ENCODE assay signal across 24 cellular contexts in the genomic region with DNA sequence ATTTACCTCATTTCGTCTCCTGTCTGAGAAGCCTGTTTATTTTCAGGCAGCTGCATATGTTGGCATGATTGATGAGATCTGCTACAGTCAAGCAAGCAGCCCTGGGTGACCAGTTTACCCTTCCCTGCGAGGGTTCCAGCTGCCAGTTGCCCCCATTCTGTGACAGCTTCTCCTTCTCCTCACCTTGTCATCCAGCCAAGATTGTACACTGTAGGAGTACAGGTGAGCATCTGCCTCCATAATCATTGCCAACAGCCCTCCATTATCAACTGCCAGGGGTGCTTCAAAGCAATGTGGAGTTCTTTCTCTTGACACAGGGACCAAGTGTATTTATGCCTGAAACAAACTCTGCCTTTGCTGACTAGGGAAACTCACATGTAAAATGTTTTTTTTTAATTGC.
DNase-seq lines count a peak whose midpoint lies in the region; ATAC-seq, FAIRE-seq and TF ChIP-seq lines count a peak whose summit lies in the region.
"Had no signal": no experiment of that assay in that cellular context is flagged by ENCODE, and none has a peak within 500 bp of the region (broad histone marks: within the 10 kb centered on the region; RNA-seq: fewer than 3 reads in every experiment).

No MANE protein-coding gene starts in this region.

- H2BK15ac ChIP-seq in H1 (ENCODE audit: low read length) (peak overlapping the region; percentile 8; the same call in 1 of the 2 replicates), neuronal stem cell (ENCODE audit: low read length) (no peak overlapping the region)

- TF ChIP-seq POLR2A in H1 (IDR thresholded peaks at IDR 0.05; ENCODE audit: control extremely low read depth in 1 of 2, low read depth in 2 of 2, low read length in 2 of 2) = no peak
- TF ChIP-seq POLR2A in sigmoid colon (IDR thresholded peaks at IDR 0.05) = no peak

- no peak for TF ChIP-seq EP300 in H1 (IDR thresholded peaks at IDR 0.05; ENCODE audit: borderline replicate concordance in 1 of 2, low read depth in 2 of 2, low read length in 2 of 2)
- TF ChIP-seq EP300 in sigmoid colon (IDR thresholded peaks at IDR 0.05) = no peak

- H4K8ac ChIP-seq in H1 (ENCODE audit: extremely low read depth, insufficient read depth, low read length) (no peak overlapping the region), neuronal stem cell (ENCODE audit: low read depth, low read length) (no peak overlapping the region)

- no peaks in the 10 kb centered on the region for H3K27me3 ChIP-seq in H1 (replicated peaks in 1 of 4; ENCODE audit: control insufficient read depth in 3 of 4, extremely low read depth in 1 of 4, insufficient read depth in 3 of 4, low read length in 3 of 4)
- no peaks in the 10 kb centered on the region for H3K27me3 ChIP-seq in sigmoid colon
- H3K27me3 ChIP-seq in neuronal stem cell (ENCODE audit: control insufficient read depth in 3 of 3, insufficient read depth in 3 of 3, low read depth in 1 of 3, low read length in 3 of 3) = no peaks in the 10 kb centered on the region
- H3K27me3 ChIP-seq: body of pancreas, right lobe of liver, thyroid gland had no signal

- no peak overlapping the region for H2BK5ac ChIP-seq in H1 (ENCODE audit: low read depth, low read length)
- no peak overlapping the region for H2BK5ac ChIP-seq in neuronal stem cell (ENCODE audit: low read length)

- H2AK5ac ChIP-seq in H1 (ENCODE audit: low read depth, low read length) = no peak overlapping the region
- no peak overlapping the region for H2AK5ac ChIP-seq in neuronal stem cell (ENCODE audit: low read depth, low read length)

- H3K9me3 ChIP-seq in H1 (ENCODE audit: insufficient read depth in 2 of 2, low read depth in 1 of 2, low read length in 1 of 2) (peaks cover 14 to 23% of the 10 kb centered on the region in 2 experiments), sigmoid colon (peaks cover 0 to 5% (median 0%) of the 10 kb centered on the region in 4 donors), neuronal stem cell (replicated peaks in 1 of 2; ENCODE audit: control insufficient read depth in 2 of 2, insufficient read depth in 1 of 2, low read depth in 1 of 2, low read length in 2 of 2) (peaks cover 0 to 7% of the 10 kb centered on the region in 2 donors)
- H3K9me3 ChIP-seq: right lobe of liver, thyroid gland had no signal

- H3K9ac ChIP-seq in H1 (replicated peaks in 1 of 4; ENCODE audit: extremely low read depth in 1 of 4, low read depth in 3 of 4, low read length in 3 of 4) = no peak overlapping the region
- H3K9ac ChIP-seq in neuronal stem cell (ENCODE audit: low read depth, low read length, poor library complexity) = no peak overlapping the region
- H3K9ac ChIP-seq: KMS-11 had no signal

- H2BK12ac ChIP-seq in H1 (ENCODE audit: low read depth, low read length) = no peak overlapping the region
- no peak overlapping the region for H2BK12ac ChIP-seq in neuronal stem cell (ENCODE audit: low read length)

- DNase-seq in NCI-H1092 (lab: John Stamatoyannopoulos, UW) (peak; percentile 84), NCI-H1694 (lab: John Stamatoyannopoulos, UW) (peak; percentile 75), NCI-H510A (lab: John Stamatoyannopoulos, UW) (peak; percentile 11), H1 (ENCODE audit: low read depth in 1 of 2, low spot score in 2 of 2) (no peak), sigmoid colon (no peak), neuronal stem cell (ENCODE audit: low spot score) (no peak)
- DNase-seq in stimulated activated effector memory CD8-positive, alpha-beta T cell treated with anti-CD3 and anti-CD28 coated beads, Interleukin-12 subunit alpha, Interleukin-12 subunit beta, amount 100 ng/mL, for 72 hours (ENCODE audit: low spot score in 2 of 2) = no peak
- DNase-seq: activated CD4-positive, alpha-beta T cell treated with anti-CD3 and anti-CD28 coated beads for 48 hours; activated T-cell treated with anti-CD3 and anti-CD28 coated beads, Interleukin-2, amount 50 U/mL, for 4 hours; body of pancreas; CD4-positive, alpha-beta T cell; DND-41; effector CD4-positive, alpha-beta T cell; erythroblast; head of caudate nucleus; posterior cingulate gyrus; right lobe of liver; stimulated activated naive CD8-positive, alpha-beta T cell treated with anti-CD3 and anti-CD28 coated beads, Interleukin-15, Interleukin-2, amounts not matched to agents 100 U/mL and 50 U/mL, for 24 hours; T-helper 2 cell; thyroid gland had no signal

- TF ChIP-seq CTCF in H1 (IDR thresholded peaks at IDR 0.05; ENCODE audit: control extremely low read depth in 1 of 3, insufficient read depth in 1 of 3, low read depth in 1 of 3, low read length in 3 of 3) (no peak), sigmoid colon (IDR thresholded peaks at IDR 0.05) (no peak)

- H3K36me3 ChIP-seq in H1 (ENCODE audit: control insufficient read depth in 2 of 4, insufficient read depth in 4 of 4, low read length in 3 of 4) (peaks cover 0 to 20% (median 1%) of the 10 kb centered on the region in 4 experiments; a peak in 2 of 8 replicates), sigmoid colon (no peaks in the 10 kb centered on the region), neuronal stem cell (replicated peaks in 1 of 2; ENCODE audit: control insufficient read depth in 2 of 2, insufficient read depth in 2 of 2, low read length in 2 of 2) (no peaks in the 10 kb centered on the region)
- H3K36me3 ChIP-seq: right lobe of liver, thyroid gland had no signal

- no peak overlapping the region for H4K5ac ChIP-seq in H1 (ENCODE audit: insufficient read length, low read depth, low read length)

- H2BK120ac ChIP-seq in H1 (replicated peaks; ENCODE audit: low read depth, low read length) = no peak overlapping the region
- no peak overlapping the region for H2BK120ac ChIP-seq in neuronal stem cell (ENCODE audit: low read depth, low read length)

- H3K4me1 ChIP-seq in H1 (replicated peaks in 1 of 4; ENCODE audit: control insufficient read depth in 3 of 4, insufficient read depth in 4 of 4, low read length in 3 of 4) = 0 out of 7 replicates have a peak, but pooled peaks cover 0 to 2% (median 0%) of the 10 kb centered on the region in 4 experiments
- no peaks in the 10 kb centered on the region for H3K4me1 ChIP-seq in sigmoid colon
- H3K4me1 ChIP-seq in neuronal stem cell (ENCODE audit: control insufficient read depth in 2 of 2, insufficient read depth in 1 of 2, low read depth in 1 of 2, low read length in 2 of 2) = no peaks in the 10 kb centered on the region
- H3K4me1 ChIP-seq: body of pancreas, right lobe of liver, thyroid gland had no signal

- no peak overlapping the region for H3K56ac ChIP-seq in H1 (replicated peaks; ENCODE audit: insufficient read length, low read depth, low read length)

- H3K4me2 ChIP-seq in H1 (ENCODE audit: insufficient read depth in 1 of 2, low read depth in 2 of 2, low read length in 2 of 2) (no peak overlapping the region), neuronal stem cell (ENCODE audit: insufficient read depth, low read length, poor library complexity, severe bottlenecking) (no peak overlapping the region)
- H3K4me2 ChIP-seq: KMS-11 had no signal

- H2BK20ac ChIP-seq in H1 (ENCODE audit: low read length) = no peak overlapping the region; the same call in 1 of the 2 replicates

- CTCF ChIA-PET in H1 (lab: Charles Lee; ENCODE audit: partially characterized antibody) = no interaction called here

- POLR2A ChIA-PET in H1 (lab: Charles Lee; ENCODE audit: partially characterized antibody) = no interaction called here

- peaks cover 22% of the 10 kb centered on the region for H3K9me3 Mint-ChIP-seq in stimulated activated effector memory CD8-positive, alpha-beta T cell treated with anti-CD3 and anti-CD28 coated beads, Interleukin-12 subunit alpha, Interleukin-12 subunit beta, amount 100 ng/mL, for 72 hours

- H2AFZ ChIP-seq in H1 (ENCODE audit: low read length) = no peak overlapping the region
- no peak overlapping the region for H2AFZ ChIP-seq in neuronal stem cell (ENCODE audit: low read length)

- no peak for ATAC-seq in stimulated activated effector memory CD8-positive, alpha-beta T cell treated with anti-CD3 and anti-CD28 coated beads, Interleukin-12 subunit alpha, Interleukin-12 subunit beta, amount 100 ng/mL, for 72 hours
- ATAC-seq: activated T-cell treated with anti-CD3 and anti-CD28 coated beads, Interleukin-2, amount 50 U/mL, for 4 hours; body of pancreas; right lobe of liver; SK-N-SH treated with all-trans-retinoic acid at 6 μM for 48 hours; stimulated activated naive CD8-positive, alpha-beta T cell treated with anti-CD3 and anti-CD28 coated beads, Interleukin-15, Interleukin-2, amounts not matched to agents 100 U/mL and 50 U/mL, for 24 hours had no signal

- no peaks in the 10 kb centered on the region for H3K23me2 ChIP-seq in H1 (ENCODE audit: low read depth, low read length)

- no peak overlapping the region for H3K27ac ChIP-seq in H1 (ENCODE audit: low read depth, low read length)
- no peak overlapping the region for H3K27ac ChIP-seq in sigmoid colon
- H3K27ac ChIP-seq in neuronal stem cell (replicated peaks; ENCODE audit: low read length) = no peak overlapping the region
- H3K27ac ChIP-seq: body of pancreas, KMS-11, right lobe of liver, RWPE1, thyroid gland had no signal

- intact Hi-C loops in sigmoid colon (cut with DNase I) = no loop called here

- H3K79me2 ChIP-seq in H1 (ENCODE audit: control insufficient read depth in 1 of 2, insufficient read depth in 2 of 2, low read length in 2 of 2) = no peaks in the 10 kb centered on the region

- WGBS in H1 (ENCODE audit: extremely low coverage in 1 of 2, insufficient coverage in 1 of 2, insufficient read length in 1 of 2, insufficient replicate concordance in 2 of 2, low coverage in 1 of 2, low lambda C conversion rate in 2 of 2, missing lambda C conversion rate in 1 of 2), 2 experiments = 81% methylated on average over 2 of the region's 2 CpGs; no CpG with 5 or more reads in 1 of the 2 experiments
- 36 to 49% methylated on average over 2 of the region's 2 CpGs for WGBS in sigmoid colon, 2 donors
- no CpG with 5 or more reads among the region's 2 CpGs for WGBS in neuronal stem cell (ENCODE audit: extremely low coverage in 2 of 2, insufficient read length in 2 of 2, insufficient replicate concordance in 1 of 2), 2 donors

- H4K91ac ChIP-seq in H1 (replicated peaks; ENCODE audit: insufficient read length, low read length) = no peak overlapping the region
- no peak overlapping the region for H4K91ac ChIP-seq in neuronal stem cell (ENCODE audit: low read depth, low read length, poor library complexity)

- FAIRE-seq in H1 (lab: Jason Lieb, UNC) = no peak

- no peak overlapping the region for H3K23ac ChIP-seq in H1 (ENCODE audit: insufficient read length)
- H3K23ac ChIP-seq in neuronal stem cell (ENCODE audit: low read depth, low read length, poor library complexity) = no peak overlapping the region

- H3K4ac ChIP-seq in H1 (replicated peaks; ENCODE audit: insufficient read length, low read depth, low read length) (no peak overlapping the region), neuronal stem cell (ENCODE audit: low read length) (no peak overlapping the region)

- H3K18ac ChIP-seq in H1 (ENCODE audit: extremely low read depth, low read length) (no peak overlapping the region), neuronal stem cell (ENCODE audit: low read length) (no peak overlapping the region)

- no peak overlapping the region for H3K4me3 ChIP-seq in H1 (ENCODE audit: extremely low read depth in 1 of 4, insufficient read depth in 2 of 4, low read depth in 3 of 4, low read length in 4 of 4)
- no peak overlapping the region for H3K4me3 ChIP-seq in sigmoid colon
- no peak overlapping the region for H3K4me3 ChIP-seq in neuronal stem cell (ENCODE audit: low read length in 2 of 2)
- H3K4me3 ChIP-seq: body of pancreas, right lobe of liver, thyroid gland had no signal

- no peaks in the 10 kb centered on the region for H4K20me1 ChIP-seq in H1 (replicated peaks in 1 of 2; ENCODE audit: control insufficient read depth in 1 of 2, insufficient read depth in 2 of 2, low read length in 2 of 2)

- H3K14ac ChIP-seq in H1 (ENCODE audit: insufficient read length) = no peak overlapping the region
- H3K14ac ChIP-seq in neuronal stem cell (ENCODE audit: low read length) = no peak overlapping the region

- H3K4me1 Mint-ChIP-seq in stimulated activated effector memory CD8-positive, alpha-beta T cell treated with anti-CD3 and anti-CD28 coated beads, Interleukin-12 subunit alpha, Interleukin-12 subunit beta, amount 100 ng/mL, for 72 hours = no peaks in the 10 kb centered on the region
- H3K4me1 Mint-ChIP-seq: neural crest cell had no signal

- no peak overlapping the region for H3K27ac Mint-ChIP-seq in stimulated activated effector memory CD8-positive, alpha-beta T cell treated with anti-CD3 and anti-CD28 coated beads, Interleukin-12 subunit alpha, Interleukin-12 subunit beta, amount 100 ng/mL, for 72 hours
- H3K27ac Mint-ChIP-seq: CD4-positive, alpha-beta T cell had no signal

- H3K79me1 ChIP-seq in H1 (ENCODE audit: low read depth, low read length) = no peaks in the 10 kb centered on the region
- no peaks in the 10 kb centered on the region for H3K79me1 ChIP-seq in neuronal stem cell (ENCODE audit: low read depth, low read length)

- no peak for TF ChIP-seq RAD21 in H1 (IDR thresholded peaks at IDR 0.05 in 1 of 2, conservative IDR thresholded peaks at IDR 0.05 in 1 of 2; ENCODE audit: low read depth in 2 of 2, low read length in 2 of 2)

- no peak overlapping the region for H3K4me3 Mint-ChIP-seq in stimulated activated effector memory CD8-positive, alpha-beta T cell treated with anti-CD3 and anti-CD28 coated beads, Interleukin-12 subunit alpha, Interleukin-12 subunit beta, amount 100 ng/mL, for 72 hours
- H3K4me3 Mint-ChIP-seq: activated T-cell treated with anti-CD3 and anti-CD28 coated beads, Interleukin-2, amount 50 U/mL, for 4 hours; CD4-positive, alpha-beta T cell; neural crest cell had no signal

- H3K36me3 Mint-ChIP-seq in stimulated activated effector memory CD8-positive, alpha-beta T cell treated with anti-CD3 and anti-CD28 coated beads, Interleukin-12 subunit alpha, Interleukin-12 subunit beta, amount 100 ng/mL, for 72 hours = no peaks in the 10 kb centered on the region

Comparison
In these comparisons a context has a peak if more than half of its experiments do, and no peak if none do; other contexts are left out.
1. DNase-seq: peak in NCI-H1092 (single experiment), NCI-H1694 (single experiment) and NCI-H510A (single experiment); none in H1 (0 of 2), stimulated activated effector memory CD8-positive, alpha-beta T cell treated with anti-CD3 and anti-CD28 coated beads, Interleukin-12 subunit alpha, Interleukin-12 subunit beta, amount 100 ng/mL, for 72 hours (0 of 2), sigmoid colon (single experiment) and neuronal stem cell (single experiment).